13 cellular contexts compared by ENCODE assay signal in genomic region chr2:189874571-189875320, GRCh38.
A peak's percentile ranks its signal among the peaks of the same experiment; 100 is the strongest.
DNase-seq lines count a peak whose midpoint lies in the region; ATAC-seq and TF ChIP-seq lines count a peak whose summit lies in the region.
"Had no signal": no experiment of that assay in that cellular context is flagged by ENCODE, and none has a peak within 500 bp of the region (broad histone marks: within the 10 kb centered on the region; RNA-seq: fewer than 3 reads in every experiment).

No MANE protein-coding gene starts in this region.

- peak overlapping the region; percentile 5 to 75 (median 48) for H3K27ac Mint-ChIP-seq in CD14-positive monocyte
- H3K27ac Mint-ChIP-seq in dendritic cell treated with granulocyte-macrophage colony-stimulating factor and Interleukin-4, amounts not matched to agents 40 ng/mL and 50 ng/mL, for 4 days = peak overlapping the region; percentile 36
- H3K27ac Mint-ChIP-seq: brain had no signal

- H3K9me3 Mint-ChIP-seq in CD14-positive monocyte = peaks cover 0 to 2% (median 0%) of the 10 kb centered on the region in 7 donors
- peaks cover 20% of the 10 kb centered on the region for H3K9me3 Mint-ChIP-seq in dendritic cell treated with granulocyte-macrophage colony-stimulating factor and Interleukin-4, amounts not matched to agents 40 ng/mL and 50 ng/mL, for 4 days
- H3K9me3 Mint-ChIP-seq: brain had no signal

- peak; percentile 72 for ATAC-seq in GM18870 (IDR thresholded peaks at IDR 0.05; ENCODE audit: unreplicated experiment)
- no peak for ATAC-seq in HG02763 (IDR thresholded peaks at IDR 0.05; ENCODE audit: unreplicated experiment)
- no peak for ATAC-seq in HG03442 (IDR thresholded peaks at IDR 0.05; ENCODE audit: unreplicated experiment)
- ATAC-seq: mucosa of descending colon had no signal

- no peaks in the 10 kb centered on the region for H3K27me3 Mint-ChIP-seq in CD14-positive monocyte (ENCODE audit: low read depth in 3 of 3)
- H3K27me3 Mint-ChIP-seq in dendritic cell treated with granulocyte-macrophage colony-stimulating factor and Interleukin-4, amounts not matched to agents 40 ng/mL and 50 ng/mL, for 4 days = peaks cover 3% of the 10 kb centered on the region
- H3K27me3 Mint-ChIP-seq: brain had no signal

- H3K4me3 Mint-ChIP-seq in CD14-positive monocyte = peak overlapping the region in 1 of 2 donors; percentile 73
- H3K4me3 Mint-ChIP-seq in dendritic cell treated with granulocyte-macrophage colony-stimulating factor and Interleukin-4, amounts not matched to agents 40 ng/mL and 50 ng/mL, for 4 days = no peak overlapping the region
- H3K4me3 Mint-ChIP-seq: brain had no signal

- H3K36me3 Mint-ChIP-seq in CD14-positive monocyte = peaks cover 10 to 16% of the 10 kb centered on the region in 2 donors
- H3K36me3 Mint-ChIP-seq in dendritic cell treated with granulocyte-macrophage colony-stimulating factor and Interleukin-4, amounts not matched to agents 40 ng/mL and 50 ng/mL, for 4 days (ENCODE audit: low read depth) = peaks cover 32% of the 10 kb centered on the region

- intact Hi-C loops in CD14-positive monocyte (cut with micrococcal nuclease) = no loop called here
- intact Hi-C loops in dendritic cell treated with granulocyte-macrophage colony-stimulating factor and Interleukin-4, amounts not matched to agents 40 ng/mL and 50 ng/mL, for 4 days (cut with micrococcal nuclease) = loop anchor here (5.0 kb wide), 1 partner anchor 37 kb away; no protein-coding TSS in a partner anchor

- H3K4me1 Mint-ChIP-seq in CD14-positive monocyte = peaks cover 43% of the 10 kb centered on the region
- peaks cover 42% of the 10 kb centered on the region for H3K4me1 Mint-ChIP-seq in dendritic cell treated with granulocyte-macrophage colony-stimulating factor and Interleukin-4, amounts not matched to agents 40 ng/mL and 50 ng/mL, for 4 days (ENCODE audit: low read depth)
- H3K4me1 Mint-ChIP-seq: brain had no signal

- no peak for TF ChIP-seq CTCF in CD14-positive monocyte (IDR thresholded peaks at IDR 0.05)

- DNase-seq in CD14-positive monocyte (ENCODE audit: low spot score) = no peak
- DNase-seq in MV-4-11 (lab: John Stamatoyannopoulos, UW) = peak; percentile 81
- DNase-seq in GOT3 (lab: John Stamatoyannopoulos, UW) = no peak
- DNase-seq in RKO (ENCODE audit: low spot score) = no peak
- DNase-seq: erythroblast, mucosa of descending colon, NCI-H1436 treated with DMSO at 0.1 percent for 48 hours, upper lobe of left lung had no signal
